19 cellular contexts compared by ENCODE assay signal in the genomic region with DNA sequence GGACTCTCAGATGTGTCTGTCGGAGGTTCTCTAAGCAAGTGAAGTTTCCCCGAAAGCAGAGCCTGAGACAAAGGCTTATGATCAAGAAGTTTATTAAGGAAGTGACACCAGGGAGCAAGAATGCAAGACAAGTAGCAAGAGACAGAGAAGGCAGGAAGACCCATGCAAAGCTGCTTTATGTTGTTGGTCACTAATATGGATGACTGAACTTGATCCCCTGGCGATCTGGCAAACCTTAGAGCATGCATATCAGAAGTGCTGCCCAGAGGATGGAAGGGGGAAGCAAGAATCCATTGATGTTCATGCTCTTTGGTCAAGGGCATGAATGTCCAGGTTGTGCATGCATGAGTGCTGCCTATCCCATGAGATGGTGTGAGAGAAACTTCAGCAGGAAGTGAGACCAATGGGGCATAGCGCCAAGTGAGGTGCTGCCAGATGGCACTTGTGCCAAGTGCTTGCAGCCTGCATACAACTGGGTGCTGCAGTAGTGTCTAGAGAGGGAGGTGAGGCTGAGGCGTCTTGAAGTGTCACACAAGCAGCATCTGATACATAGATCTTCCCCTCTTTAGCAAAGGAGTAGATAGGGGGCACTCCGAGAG.
DNase-seq lines count a peak whose midpoint lies in the region; ATAC-seq, FAIRE-seq and TF ChIP-seq lines count a peak whose summit lies in the region.
"Had no signal": no experiment of that assay in that cellular context is flagged by ENCODE, and none has a peak within 500 bp of the region (broad histone marks: within the 10 kb centered on the region; RNA-seq: fewer than 3 reads in every experiment).

No MANE protein-coding gene starts in this region.

- no peak overlapping the region for H3K4me2 ChIP-seq in HepG2 (ENCODE audit: low read depth, low read length)

- POLR2A ChIA-PET in HepG2 (lab: Yijun Ruan, JAX) = no interaction called here

- H3K27ac ChIP-seq in right lobe of liver (no peak overlapping the region), HepG2 (ENCODE audit: extremely low read length, insufficient read depth, low read length) (no peak overlapping the region)
- H3K27ac ChIP-seq: SJCRH30 had no signal

- TF ChIP-seq POLR2A in right lobe of liver (IDR thresholded peaks at IDR 0.05) = no peak
- no peak for TF ChIP-seq POLR2A in HepG2 (IDR thresholded peaks at IDR 0.05; ENCODE audit: insufficient read depth in 1 of 2, low read depth in 2 of 2, low read length in 2 of 2)

- ATAC-seq in right lobe of liver (peak; percentile 19 to 63 (median 36)), HepG2 (no peak), GM19463 (IDR thresholded peaks at IDR 0.05; ENCODE audit: unreplicated experiment) (no peak), HG02852 (IDR thresholded peaks at IDR 0.05; ENCODE audit: unreplicated experiment) (no peak), HG02884 (IDR thresholded peaks at IDR 0.05; ENCODE audit: unreplicated experiment) (no peak)
- ATAC-seq: K562 had no signal

- no peak for FAIRE-seq in HepG2 (lab: Jason Lieb, UNC)
- FAIRE-seq: HTR-8/SVneo, K562 had no signal

- H3K9ac ChIP-seq in HepG2 (ENCODE audit: insufficient read depth, low read depth, low read length) = no peak overlapping the region

- TF ChIP-seq CTCF in right lobe of liver (IDR thresholded peaks at IDR 0.05) (no peak), HepG2 (CRISPR knock-in tag; IDR thresholded peaks at IDR 0.05) (no peak)

- no peaks in the 10 kb centered on the region for H3K36me3 ChIP-seq in right lobe of liver
- no peaks in the 10 kb centered on the region for H3K36me3 ChIP-seq in HepG2 (replicated peaks in 1 of 2; ENCODE audit: control insufficient read depth in 1 of 2, insufficient read depth in 2 of 2, low read length in 2 of 2)
- H3K36me3 ChIP-seq: SJCRH30 had no signal

- no peak overlapping the region for H3K4me3 ChIP-seq in right lobe of liver
- no peak overlapping the region for H3K4me3 ChIP-seq in HepG2 (replicated peaks in 1 of 3; ENCODE audit: insufficient read depth in 1 of 3, low read depth in 2 of 3, low read length in 3 of 3)
- H3K4me3 ChIP-seq: K562, SJCRH30 had no signal

- no peak overlapping the region for H2AFZ ChIP-seq in HepG2 (ENCODE audit: low read length)

- H3K27me3 ChIP-seq in right lobe of liver (no peaks in the 10 kb centered on the region), HepG2 (ENCODE audit: control insufficient read depth in 1 of 2, insufficient read depth in 2 of 2, low read length in 2 of 2) (no peaks in the 10 kb centered on the region; a peak in 1 of 5 replicates)

- no TSS peak for BruUV-seq in HepG2 (replicated peaks; lab: Mats Ljungman, UMichigan)

- CTCF ChIA-PET in HepG2 (lab: Yijun Ruan, JAX; ENCODE audit: low intra/inter-chr PET ratio, low total read pairs) = no interaction called here

- H3K4me1 ChIP-seq in right lobe of liver (peaks cover 0 to 9% (median 3%) of the 10 kb centered on the region in 4 donors), HepG2 (ENCODE audit: insufficient read depth, low read length) (no peaks in the 10 kb centered on the region)
- H3K4me1 ChIP-seq: SJCRH30 had no signal

- intact Hi-C loops in right lobe of liver (cut with DNase I) (no loop called here), HepG2 (cut with micrococcal nuclease; ENCODE audit: unreplicated experiment) (no loop called here)

- H3K79me2 ChIP-seq in HepG2 (ENCODE audit: insufficient read depth, low read length) = no peaks in the 10 kb centered on the region

- in situ Hi-C loops in HepG2 (cut with HindIII; ENCODE audit: extremely low pct_ligation_motif_present, low pct_unique_long_range_greater_than_20kb) = no loop called here

- TF ChIP-seq RAD21 in HepG2 (CRISPR knock-in tag; IDR thresholded peaks at IDR 0.05) = no peak

- TF ChIP-seq EP300 in HepG2 (IDR thresholded peaks at IDR 0.05; ENCODE audit: low read depth in 2 of 2, low read length in 2 of 2) = no peak
- TF ChIP-seq EP300 in HepG2 (CRISPR knock-in tag; IDR thresholded peaks at IDR 0.05; ENCODE audit: borderline replicate concordance) = no peak

- H3K9me3 ChIP-seq in right lobe of liver (no peaks in the 10 kb centered on the region), HepG2 (ENCODE audit: low read length) (no peaks in the 10 kb centered on the region)
- H3K9me3 ChIP-seq: SJCRH30 had no signal

- 80% methylated on average over 4 of the region's 6 CpGs for WGBS in right lobe of liver (ENCODE audit: insufficient coverage, low coverage, low lambda C conversion rate, missing lambda C conversion rate)
- 42% methylated on average over 6 of the region's 6 CpGs for WGBS in HepG2 (ENCODE audit: low lambda C conversion rate)

- no peaks in the 10 kb centered on the region for H4K20me1 ChIP-seq in HepG2 (ENCODE audit: insufficient read depth, low read length)

- no peak for DNase-seq in right lobe of liver
- DNase-seq in HepG2 (ENCODE audit: low spot score) = no peak
- DNase-seq in RPMI8226 = peak; percentile 85
- peak; percentile 97 for DNase-seq in kidney tubule cell (ENCODE audit: low spot score)
- DNase-seq in SHP77 treated with DMSO at 0.1 percent for 48 hours (lab: John Stamatoyannopoulos, UW) = no peak
- DNase-seq: AML-193; CD4-positive, alpha-beta memory T cell; H9; NCI-H1105; NCI-H187; NCI-H446 treated with DMSO at 0.1 percent for 48 hours; NCI-H82; SJCRH30; SW 1271 had no signal

TF ChIP-seq in HepG2, 621 proteins besides CTCF, POLR2A, EP300 and RAD21:
- TF ChIP-seq, protein P1, sequence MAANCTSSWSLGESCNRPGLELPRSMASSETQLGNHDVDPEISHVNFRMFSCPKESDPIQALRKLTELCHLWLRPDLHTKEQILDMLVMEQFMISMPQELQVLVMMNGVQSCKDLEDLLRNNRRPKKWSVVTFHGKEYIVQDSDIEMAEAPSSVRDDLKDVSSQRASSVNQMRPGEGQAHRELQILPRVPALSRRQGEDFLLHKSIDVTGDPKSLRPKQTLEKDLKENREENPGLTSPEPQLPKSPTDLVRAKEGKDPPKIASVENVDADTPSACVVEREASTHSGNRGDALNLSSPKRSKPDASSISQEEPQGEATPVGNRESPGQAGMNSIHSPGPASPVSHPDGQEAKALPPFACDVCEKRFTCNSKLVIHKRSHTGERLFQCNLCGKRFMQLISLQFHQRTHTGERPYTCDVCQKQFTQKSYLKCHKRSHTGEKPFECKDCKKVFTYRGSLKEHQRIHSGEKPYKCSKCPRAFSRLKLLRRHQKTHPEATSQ (CRISPR knock-in tag; IDR thresholded peaks at IDR 0.05; ENCODE audit: borderline replicate concordance) = no peak

Comparison
In these comparisons a context has a peak if more than half of its experiments do, and no peak if none do; other contexts are left out.
1. ATAC-seq: peak in right lobe of liver (4 of 4); none in HepG2 (single experiment), GM19463 (single experiment), HG02852 (single experiment) and HG02884 (single experiment).
2. DNase-seq: peak in RPMI8226 (single experiment) and kidney tubule cell (single experiment); none in right lobe of liver (0 of 3), HepG2 (single experiment) and SHP77 treated with DMSO at 0.1 percent for 48 hours (single experiment).